8 cellular contexts compared by ENCODE assay signal in the genomic region with DNA sequence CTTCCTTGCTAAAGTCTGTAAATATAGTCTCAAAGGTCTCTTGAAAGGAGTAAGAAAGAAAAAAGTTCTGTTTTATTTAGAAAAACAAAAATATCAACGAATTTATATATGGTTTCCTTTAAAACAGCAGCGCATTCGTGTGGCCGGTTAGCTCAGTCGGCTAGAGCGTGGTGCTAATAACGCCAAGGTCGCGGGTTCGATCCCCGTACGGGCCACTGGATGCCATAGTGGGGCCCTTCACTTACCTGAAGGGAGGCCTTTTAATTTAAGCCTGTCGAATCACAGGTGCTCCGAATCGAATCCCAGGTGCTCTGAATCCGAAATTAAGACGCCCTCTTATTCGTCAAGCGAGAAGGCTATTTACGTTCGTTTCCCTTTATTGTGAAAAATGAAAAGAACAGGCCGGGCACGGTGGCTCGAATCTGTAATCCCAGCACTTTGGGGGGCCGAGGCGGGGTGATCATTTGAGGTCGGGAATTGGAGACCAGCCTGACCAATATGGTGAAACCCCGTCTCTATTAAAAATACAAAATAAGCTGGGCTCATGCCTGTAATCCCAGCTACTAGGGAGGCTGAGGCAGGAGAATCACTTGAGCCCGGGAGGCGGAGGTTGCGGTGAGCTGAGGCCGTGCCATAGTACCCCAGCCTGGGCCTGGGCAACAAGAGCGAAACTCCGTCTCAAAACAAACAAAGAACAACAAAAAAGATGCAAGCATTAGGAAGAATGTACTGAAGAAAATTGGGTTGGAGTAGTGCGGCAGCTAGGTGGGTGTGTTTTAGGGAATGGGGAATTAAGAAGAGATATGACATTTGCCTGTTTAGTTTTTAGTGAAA.
DNase-seq lines count a peak whose midpoint lies in the region; ATAC-seq, FAIRE-seq and TF ChIP-seq lines count a peak whose summit lies in the region.

No MANE protein-coding gene starts in this region.

- no peaks in the 10 kb centered on the region for H3K9me3 ChIP-seq in iPS-20b (ENCODE audit: insufficient read depth, low read depth, low read length)
- H3K9me3 ChIP-seq in prostate gland: no peaks in the 10 kb centered on the region

- H3K27ac ChIP-seq in iPS-20b (ENCODE audit: low read length): no peak overlapping the region
- no peak overlapping the region for H3K27ac ChIP-seq in prostate gland

- peak overlapping the region; percentile 62 for H3K27ac Mint-ChIP-seq in activated T-helper 2 cell treated with anti-CD3 and anti-CD28 coated beads, Interferon-gamma antibody, Interleukin-2, Interleukin-4, amounts not matched to agents 10 μg/mL and 5 μg/mL and 100 μg/mL, durations not matched to agents 14 hours and 24 hours and 36 hours

- peaks cover 44% of the 10 kb centered on the region for H3K4me1 Mint-ChIP-seq in activated T-helper 2 cell treated with anti-CD3 and anti-CD28 coated beads, Interferon-gamma antibody, Interleukin-2, Interleukin-4, amounts not matched to agents 10 μg/mL and 5 μg/mL and 100 μg/mL, durations not matched to agents 14 hours and 24 hours and 36 hours (ENCODE audit: low read depth)

- no peak for FAIRE-seq in H54 (lab: Jason Lieb, UNC)

- H3K27me3 Mint-ChIP-seq in activated T-helper 2 cell treated with anti-CD3 and anti-CD28 coated beads, Interferon-gamma antibody, Interleukin-2, Interleukin-4, amounts not matched to agents 10 μg/mL and 5 μg/mL and 100 μg/mL, durations not matched to agents 14 hours and 24 hours and 36 hours (ENCODE audit: low read depth): peaks cover 55% of the 10 kb centered on the region

- 6% methylated on average over 35 of the region's 35 CpGs for WGBS in prostate gland

- H3K4me1 ChIP-seq in iPS-20b (ENCODE audit: insufficient read depth, low read length): no peaks in the 10 kb centered on the region; the same call in 1 of the 2 replicates
- no peaks in the 10 kb centered on the region for H3K4me1 ChIP-seq in prostate gland (replicated peaks)

- H3K27me3 ChIP-seq in iPS-20b (ENCODE audit: insufficient read depth, low read length) (peaks cover 69% of the 10 kb centered on the region), prostate gland (replicated peaks; ENCODE audit: insufficient read depth) (peaks cover 36% of the 10 kb centered on the region)

- H3K9ac ChIP-seq in iPS-20b (ENCODE audit: low read depth, low read length): peak overlapping the region; percentile 38; the same call in 1 of the 2 replicates

- H3K36me3 ChIP-seq in iPS-20b (ENCODE audit: insufficient read depth, low read depth, low read length) (no peaks in the 10 kb centered on the region), prostate gland (no peaks in the 10 kb centered on the region)

- no peaks in the 10 kb centered on the region for H3K36me3 Mint-ChIP-seq in activated T-helper 2 cell treated with anti-CD3 and anti-CD28 coated beads, Interferon-gamma antibody, Interleukin-2, Interleukin-4, amounts not matched to agents 10 μg/mL and 5 μg/mL and 100 μg/mL, durations not matched to agents 14 hours and 24 hours and 36 hours (ENCODE audit: low read depth)

- TF ChIP-seq POLR2A in H54 (IDR thresholded peaks at IDR 0.05; ENCODE audit: low read depth, low read length) (no peak), prostate gland (IDR thresholded peaks at IDR 0.05) (no peak)

- peak overlapping the region; percentile 77 for H3K4me3 Mint-ChIP-seq in activated T-helper 2 cell treated with anti-CD3 and anti-CD28 coated beads, Interferon-gamma antibody, Interleukin-2, Interleukin-4, amounts not matched to agents 10 μg/mL and 5 μg/mL and 100 μg/mL, durations not matched to agents 14 hours and 24 hours and 36 hours (ENCODE audit: low read depth)

- no peak for ATAC-seq in GM19351 (IDR thresholded peaks at IDR 0.05; ENCODE audit: unreplicated experiment)

- DNase-seq in AG10803 (ENCODE audit: low read depth) (peak; percentile 62), H54 (ENCODE audit: insufficient read length, low spot score) (peak; percentile 36), NCI-H82 (lab: John Stamatoyannopoulos, UW) (peak; percentile 85), prostate gland (ENCODE audit: low spot score) (no peak)
- peak; percentile 49 for DNase-seq in activated T-helper 2 cell treated with anti-CD3 and anti-CD28 coated beads, Interferon-gamma antibody, Interleukin-2, Interleukin-4, amounts not matched to agents 10 μg/mL and 5 μg/mL and 100 μg/mL, durations not matched to agents 14 hours and 24 hours and 36 hours (ENCODE audit: low spot score)
- DNase-seq in stimulated activated CD8-positive, alpha-beta memory T cell treated with anti-CD3 and anti-CD28 coated beads, Interleukin-15, amount 100 ng/mL, for 48 hours (ENCODE audit: low read depth in 2 of 2): peak; percentile 56 to 59

- intact Hi-C loops in activated T-helper 2 cell treated with anti-CD3 and anti-CD28 coated beads, Interferon-gamma antibody, Interleukin-2, Interleukin-4, amounts not matched to agents 10 μg/mL and 5 μg/mL and 100 μg/mL, durations not matched to agents 14 hours and 24 hours and 36 hours (cut with micrococcal nuclease): loop anchor here (1.0 to 2.0 kb wide), 3 partner anchors 12 to 492 kb away; no protein-coding TSS in a partner anchor
- intact Hi-C loops in prostate gland (cut with DNase I): no loop called here

- H3K4me3 ChIP-seq in AG10803 (ENCODE audit: low read length): peak overlapping the region; percentile 25
- peak overlapping the region; percentile 79 for H3K4me3 ChIP-seq in iPS-20b (ENCODE audit: low read length)
- no peak overlapping the region for H3K4me3 ChIP-seq in prostate gland

- H3K9me3 Mint-ChIP-seq in activated T-helper 2 cell treated with anti-CD3 and anti-CD28 coated beads, Interferon-gamma antibody, Interleukin-2, Interleukin-4, amounts not matched to agents 10 μg/mL and 5 μg/mL and 100 μg/mL, durations not matched to agents 14 hours and 24 hours and 36 hours: peaks cover 4% of the 10 kb centered on the region

- TF ChIP-seq CTCF in AG10803 (conservative IDR thresholded peaks at IDR 0.05; ENCODE audit: low read length): no peak
- TF ChIP-seq CTCF in prostate gland (IDR thresholded peaks at IDR 0.05): no peak

Comparison
In these comparisons a context has a peak if more than half of its experiments do, and no peak if none do; other contexts are left out.
1. H3K4me3 ChIP-seq: peak in AG10803 (single experiment) and iPS-20b (single experiment); none in prostate gland (0 of 2).